ENCODE assay signal across 8 cellular contexts in genomic region chr5:132813599-132814440, GRCh38. TPM values are rescaled to one million over a fixed set of nuclear protein-coding genes. Genes with fewer than 3 reads are reported as not detected.
DNase-seq lines count a peak whose midpoint lies in the region; ATAC-seq lines count a peak whose summit lies in the region.

No MANE protein-coding gene starts in this region.

- peak overlapping the region; percentile 76 for H2AK5ac ChIP-seq in trophoblast cell (ENCODE audit: low read length)

- peak overlapping the region; percentile 77 for H3K4ac ChIP-seq in trophoblast cell (ENCODE audit: low read depth, low read length)

- peaks cover 48% of the 10 kb centered on the region for H3K27me3 Mint-ChIP-seq in activated CD8-positive, alpha-beta T cell treated with anti-CD3 and anti-CD28 coated beads, Interleukin-2, amount 10 ng/mL, durations not matched to agents 7 days and 5 days (ENCODE audit: low read depth)

- ATAC-seq in activated CD8-positive, alpha-beta T cell treated with anti-CD3 and anti-CD28 coated beads, Interleukin-2, amount 10 ng/mL, durations not matched to agents 7 days and 5 days, result peak; percentile 69
- no peak for ATAC-seq in HG02973 (IDR thresholded peaks at IDR 0.05; ENCODE audit: unreplicated experiment)

- H3K79me1 ChIP-seq in trophoblast cell (ENCODE audit: low read length), result peaks cover 18% of the 10 kb centered on the region

- H2AFZ ChIP-seq in trophoblast cell (ENCODE audit: insufficient read depth, low read length, poor library complexity), result peak overlapping the region; percentile 74

- peak overlapping the region; percentile 73 for H3K14ac ChIP-seq in trophoblast cell (ENCODE audit: low read length)

- H3K36me3 Mint-ChIP-seq in activated CD8-positive, alpha-beta T cell treated with anti-CD3 and anti-CD28 coated beads, Interleukin-2, amount 10 ng/mL, durations not matched to agents 7 days and 5 days (ENCODE audit: low read depth), result no peaks in the 10 kb centered on the region

- H3K27ac Mint-ChIP-seq in activated CD8-positive, alpha-beta T cell treated with anti-CD3 and anti-CD28 coated beads, Interleukin-2, amount 10 ng/mL, durations not matched to agents 7 days and 5 days, result no peak overlapping the region

- H3K4me3 ChIP-seq in trophoblast cell (ENCODE audit: low read depth, low read length), result peak overlapping the region; percentile 82

- peak overlapping the region; percentile 82 for H2BK120ac ChIP-seq in trophoblast cell (ENCODE audit: insufficient read depth, low read length, poor library complexity)

- CTCF ChIA-PET in activated CD8-positive, alpha-beta T cell treated with anti-CD3 and anti-CD28 coated beads, Interleukin-2, amount 10 ng/mL, durations not matched to agents 7 days and 5 days (lab: Charles Lee), result interaction anchor here (1.0 to 1.1 kb wide), 3 partner anchors 11 to 312 kb away, joined by 3 to 6 read pairs (median 5); no protein-coding TSS in a partner anchor

- H2BK12ac ChIP-seq in trophoblast cell (ENCODE audit: low read length), result peak overlapping the region; percentile 14

- H2BK5ac ChIP-seq in trophoblast cell (ENCODE audit: low read depth, low read length, poor library complexity), result peak overlapping the region; percentile 60

- peaks cover 4% of the 10 kb centered on the region in 2 experiments for H3K36me3 ChIP-seq in trophoblast cell (ENCODE audit: control insufficient read depth in 1 of 2, insufficient read depth in 2 of 2, low read length in 2 of 2)

- H3K27ac ChIP-seq in trophoblast cell (ENCODE audit: low read depth, low read length), result peak overlapping the region; percentile 73

- H3K4me2 ChIP-seq in trophoblast cell (ENCODE audit: low read length), result peak overlapping the region; percentile 96

- peak overlapping the region; percentile 73 for H4K12ac ChIP-seq in trophoblast cell (ENCODE audit: low read depth, low read length)

- POLR2A ChIA-PET in activated CD8-positive, alpha-beta T cell treated with anti-CD3 and anti-CD28 coated beads, Interleukin-2, amount 10 ng/mL, durations not matched to agents 7 days and 5 days (lab: Charles Lee), result interaction anchor here (0.9 to 1.0 kb wide), 2 partner anchors 13 to 222 kb away, joined by 3 to 4 read pairs; no protein-coding TSS in a partner anchor

- H3K27me3 ChIP-seq in trophoblast cell (ENCODE audit: insufficient read depth, low read length), result no peaks in the 10 kb centered on the region

- H4K91ac ChIP-seq in trophoblast cell (ENCODE audit: low read depth, low read length), result peak overlapping the region; percentile 90

- H3K4me1 ChIP-seq in trophoblast cell (ENCODE audit: control insufficient read depth in 1 of 2, insufficient read depth in 2 of 2, low read length in 2 of 2), result peaks cover 12 to 16% of the 10 kb centered on the region in 2 experiments

- H3K4me3 Mint-ChIP-seq in activated CD8-positive, alpha-beta T cell treated with anti-CD3 and anti-CD28 coated beads, Interleukin-2, amount 10 ng/mL, durations not matched to agents 7 days and 5 days, result no peak overlapping the region

- H3K9me3 Mint-ChIP-seq in activated CD8-positive, alpha-beta T cell treated with anti-CD3 and anti-CD28 coated beads, Interleukin-2, amount 10 ng/mL, durations not matched to agents 7 days and 5 days (ENCODE audit: insufficient read depth), result no peaks in the 10 kb centered on the region

- no CpG with 5 or more reads among the region's 99 CpGs for WGBS in trophoblast cell (ENCODE audit: extremely low coverage, insufficient coverage, insufficient read length)

- H3K79me2 ChIP-seq in trophoblast cell (ENCODE audit: control insufficient read depth, insufficient read depth, low read length, poor library complexity), result peaks cover 12% of the 10 kb centered on the region

- H3K9ac ChIP-seq in trophoblast cell (ENCODE audit: low read length), result peak overlapping the region; percentile 85

- peak overlapping the region; percentile 60 for H3K18ac ChIP-seq in trophoblast cell (ENCODE audit: low read length)

- DNase-seq in activated effector memory CD4-positive, alpha-beta T cell treated with anti-CD3 and anti-CD28 coated beads, Interleukin-2, amount 50 U/mL, for 16 hours, result peak; percentile 74
- no peak for DNase-seq in activated effector memory CD4-positive, alpha-beta T cell treated with Interleukin-2 at 50 U/mL for 16 hours
- DNase-seq in activated CD8-positive, alpha-beta T cell treated with anti-CD3 and anti-CD28 coated beads, Interleukin-2, amount 10 ng/mL, durations not matched to agents 7 days and 5 days, result no peak
- peak; percentile 51 for DNase-seq in germinal center (ENCODE audit: low spot score)
- DNase-seq in trophoblast cell, result peak; percentile 26 to 60
- DNase-seq in SIG-M5 (lab: John Stamatoyannopoulos, UW), result no peak
- no peak for DNase-seq in SKM-1 (lab: John Stamatoyannopoulos, UW; ENCODE audit: unreplicated experiment)

- peaks cover 6% of the 10 kb centered on the region for H3K9me3 ChIP-seq in trophoblast cell (ENCODE audit: insufficient read depth, low read depth, low read length)

- H3K4me1 Mint-ChIP-seq in activated CD8-positive, alpha-beta T cell treated with anti-CD3 and anti-CD28 coated beads, Interleukin-2, amount 10 ng/mL, durations not matched to agents 7 days and 5 days (ENCODE audit: low read depth), result peaks cover 13% of the 10 kb centered on the region

- peak overlapping the region; percentile 95 for H4K8ac ChIP-seq in trophoblast cell (ENCODE audit: low read depth, low read length)

- no peak overlapping the region for H3K23ac ChIP-seq in trophoblast cell (ENCODE audit: low read length)

RNA-seq across cellular contexts. Expression of gene SOWAHA, which starts 0.7 kb away (rescaled TPM):
- not detected for total RNA-seq in activated CD8-positive, alpha-beta T cell treated with anti-CD3 and anti-CD28 coated beads, Interleukin-2, amount 10 ng/mL, durations not matched to agents 7 days and 5 days
- 23.8 and 25.2 TPM in 2 replicates for polyA plus RNA-seq in trophoblast cell (2013)

RNA-seq across cellular contexts. Expression of gene SHROOM1, which starts 16.6 kb away (rescaled TPM):
- 1 to 10 TPM; 2.9 to 3.3 TPM for total RNA-seq in activated CD8-positive, alpha-beta T cell treated with anti-CD3 and anti-CD28 coated beads, Interleukin-2, amount 10 ng/mL, durations not matched to agents 7 days and 5 days
- polyA plus RNA-seq in trophoblast cell (2013), result 5.8 and 6.2 TPM in 2 replicates

RNA-seq across cellular contexts. Expression of gene SEPTIN8, which starts 36.8 kb away (rescaled TPM):
- total RNA-seq in activated CD8-positive, alpha-beta T cell treated with anti-CD3 and anti-CD28 coated beads, Interleukin-2, amount 10 ng/mL, durations not matched to agents 7 days and 5 days, result 10 to 100 TPM; 35.1 to 35.3 TPM
- 198 and 213 TPM in 2 replicates for polyA plus RNA-seq in trophoblast cell (2013)

RNA-seq across cellular contexts. Expression of gene GDF9, which starts 52.4 kb away (rescaled TPM):
- total RNA-seq in activated CD8-positive, alpha-beta T cell treated with anti-CD3 and anti-CD28 coated beads, Interleukin-2, amount 10 ng/mL, durations not matched to agents 7 days and 5 days, result under 1 TPM; 0.52 to 0.92 TPM
- 0.33 and 0.45 TPM in 2 replicates for polyA plus RNA-seq in trophoblast cell (2013)

RNA-seq across cellular contexts. Expression of gene UQCRQ, which starts 52.6 kb away (rescaled TPM):
- total RNA-seq in activated CD8-positive, alpha-beta T cell treated with anti-CD3 and anti-CD28 coated beads, Interleukin-2, amount 10 ng/mL, durations not matched to agents 7 days and 5 days, result 100 to 1,000 TPM; 381 to 396 TPM
- 333 and 368 TPM in 2 replicates for polyA plus RNA-seq in trophoblast cell (2013)

Comparison
In these comparisons a context has a peak if more than half of its experiments do, and no peak if none do; other contexts are left out.
1. DNase-seq: peak in activated effector memory CD4-positive, alpha-beta T cell treated with anti-CD3 and anti-CD28 coated beads, Interleukin-2, amount 50 U/mL, for 16 hours (single experiment), germinal center (single experiment) and trophoblast cell (2 of 2); none in activated effector memory CD4-positive, alpha-beta T cell treated with Interleukin-2 at 50 U/mL for 16 hours (single experiment), activated CD8-positive, alpha-beta T cell treated with anti-CD3 and anti-CD28 coated beads, Interleukin-2, amount 10 ng/mL, durations not matched to agents 7 days and 5 days (single experiment), SIG-M5 (single experiment) and SKM-1 (single experiment).